32 cellular contexts compared by ENCODE assay signal in genomic region chr4:46955601-46956000, GRCh38. TPM values are rescaled to one million over a fixed set of nuclear protein-coding genes. Genes with fewer than 3 reads are reported as not detected.
DNase-seq lines count a peak whose midpoint lies in the region; ATAC-seq and TF ChIP-seq lines count a peak whose summit lies in the region.
"Had no signal": no experiment of that assay in that cellular context is flagged by ENCODE, and none has a peak within 500 bp of the region (broad histone marks: within the 10 kb centered on the region; RNA-seq: fewer than 3 reads in every experiment).

No MANE protein-coding gene starts in this region.

- ATAC-seq in left lung: peak; percentile 77
- ATAC-seq: A549; CD8-positive, alpha-beta T cell had no signal

- no peak overlapping the region for H3K27ac ChIP-seq in left lung
- H3K27ac ChIP-seq: 22Rv1; A549; BLaER1; BLaER1 treated with 17β-estradiol and CSF1 and Interleukin-3, amounts not matched to agents 10 nM and 100 nM; C4-2B had no signal

- no peak overlapping the region for H3K4me3 ChIP-seq in left lung
- H3K4me3 ChIP-seq: A549; BLaER1; BLaER1 treated with 17β-estradiol and CSF1 and Interleukin-3, amounts not matched to agents 10 nM and 100 nM had no signal

- DNase-seq in NCI-H510A treated with DMSO at 0.1 percent for 48 hours (lab: John Stamatoyannopoulos, UW) (peak; percentile 49), NCI-H510A (lab: John Stamatoyannopoulos, UW) (no peak), left lung (no peak), hippocampal formation (lab: John Stamatoyannopoulos, UW) (no peak)
- DNase-seq: 8988T; ACHN; AML-193; BE2C; C1 segment of cervical spinal cord; Caco-2; Calu3; CD4-positive, alpha-beta memory T cell; CD4-positive, alpha-beta T cell; CD4-positive, CD25-positive, alpha-beta regulatory T cell; CD8-positive, alpha-beta memory T cell; CD8-positive, alpha-beta T cell; COR-L47; DMS 273 treated with DMSO at 0.1 percent for 48 hours; DMS153; DMS53; DMS79; DMS79 treated with DMSO at 0.1 percent for 48 hours; DND-41; EL had no signal

- no peaks in the 10 kb centered on the region for H3K9me3 ChIP-seq in left lung
- H3K9me3 ChIP-seq: A549; BE2C; BLaER1; BLaER1 treated with 17β-estradiol and CSF1 and Interleukin-3, amounts not matched to agents 10 nM and 100 nM; Caco-2 had no signal

- peaks cover 3 to 33% of the 10 kb centered on the region in 2 donors for H3K27me3 ChIP-seq in left lung
- H3K27me3 ChIP-seq: BE2C; BLaER1; BLaER1 treated with 17β-estradiol and CSF1 and Interleukin-3, amounts not matched to agents 10 nM and 100 nM had no signal

- intact Hi-C loops in left lung (cut with DNase I): no loop called here

- no peak for TF ChIP-seq CTCF in left lung (IDR thresholded peaks at IDR 0.05)

- H3K36me3 ChIP-seq in left lung: no peaks in the 10 kb centered on the region
- H3K36me3 ChIP-seq: BE2C; BLaER1; BLaER1 treated with 17β-estradiol and CSF1 and Interleukin-3, amounts not matched to agents 10 nM and 100 nM had no signal

- no peaks in the 10 kb centered on the region for H3K4me1 ChIP-seq in left lung
- H3K4me1 ChIP-seq: A549; BE2C; BLaER1; BLaER1 treated with 17β-estradiol and CSF1 and Interleukin-3, amounts not matched to agents 10 nM and 100 nM; Caco-2 had no signal

RNA-seq across cellular contexts. Expression of gene GABRA4, which starts 37.8 kb away (rescaled TPM):
- total RNA-seq in left lung: not detected
- total RNA-seq: B cell; Calu3; CD4-positive, alpha-beta memory T cell; CD4-positive, alpha-beta T cell; CD4-positive, CD25-positive, alpha-beta regulatory T cell; CD8-positive, alpha-beta memory T cell; CD8-positive, alpha-beta T cell; Daoy had no signal

RNA-seq across cellular contexts. Expression of gene COX7B2, which starts 46.6 kb away (rescaled TPM):
- not detected for total RNA-seq in left lung
- total RNA-seq: A673; B cell; Caco-2; Calu3; CD4-positive, alpha-beta memory T cell; CD4-positive, alpha-beta T cell; CD4-positive, CD25-positive, alpha-beta regulatory T cell; CD8-positive, alpha-beta memory T cell; CD8-positive, alpha-beta T cell had no signal
